In genomic region chr12:103626498-103626897, GRCh38 we compare ENCODE assay signal across 8 cellular contexts. TPM values are rescaled to one million over a fixed set of nuclear protein-coding genes. Genes with fewer than 3 reads are reported as not detected.
DNase-seq lines count a peak whose midpoint lies in the region; FAIRE-seq and TF ChIP-seq lines count a peak whose summit lies in the region.

No MANE protein-coding gene starts in this region.

- no peak overlapping the region for H3K27ac Mint-ChIP-seq in activated T-helper 2 cell treated with anti-CD3 and anti-CD28 coated beads, Interferon-gamma antibody, Interleukin-2, Interleukin-4, amounts not matched to agents 10 μg/mL and 5 μg/mL and 100 μg/mL, durations not matched to agents 14 hours and 24 hours and 36 hours

- H3K9me3 Mint-ChIP-seq in activated T-helper 2 cell treated with anti-CD3 and anti-CD28 coated beads, Interferon-gamma antibody, Interleukin-2, Interleukin-4, amounts not matched to agents 10 μg/mL and 5 μg/mL and 100 μg/mL, durations not matched to agents 14 hours and 24 hours and 36 hours: no peaks in the 10 kb centered on the region

- H3K36me3 ChIP-seq in cardiac muscle cell: no peaks in the 10 kb centered on the region
- no peaks in the 10 kb centered on the region for H3K36me3 ChIP-seq in small intestine (ENCODE audit: control insufficient read depth in 2 of 2, insufficient read depth in 2 of 2, low read length in 2 of 2)

- peaks cover 7% of the 10 kb centered on the region for H3K4me1 ChIP-seq in cardiac muscle cell (ENCODE audit: low read depth)
- no peaks in the 10 kb centered on the region for H3K4me1 ChIP-seq in small intestine (ENCODE audit: control insufficient read depth in 2 of 2, insufficient read depth in 1 of 2, low read depth in 1 of 2, low read length in 1 of 2)

- no peaks in the 10 kb centered on the region for H3K27me3 Mint-ChIP-seq in activated T-helper 2 cell treated with anti-CD3 and anti-CD28 coated beads, Interferon-gamma antibody, Interleukin-2, Interleukin-4, amounts not matched to agents 10 μg/mL and 5 μg/mL and 100 μg/mL, durations not matched to agents 14 hours and 24 hours and 36 hours (ENCODE audit: low read depth)

- H3K4me3 ChIP-seq in cardiac muscle cell (no peak overlapping the region), small intestine (ENCODE audit: low read depth in 1 of 2, low read length in 2 of 2) (no peak overlapping the region)

- intact Hi-C loops in activated T-helper 2 cell treated with anti-CD3 and anti-CD28 coated beads, Interferon-gamma antibody, Interleukin-2, Interleukin-4, amounts not matched to agents 10 μg/mL and 5 μg/mL and 100 μg/mL, durations not matched to agents 14 hours and 24 hours and 36 hours (cut with micrococcal nuclease): no loop called here

- no peaks in the 10 kb centered on the region for H3K4me1 Mint-ChIP-seq in activated T-helper 2 cell treated with anti-CD3 and anti-CD28 coated beads, Interferon-gamma antibody, Interleukin-2, Interleukin-4, amounts not matched to agents 10 μg/mL and 5 μg/mL and 100 μg/mL, durations not matched to agents 14 hours and 24 hours and 36 hours (ENCODE audit: low read depth)

- H3K36me3 Mint-ChIP-seq in activated T-helper 2 cell treated with anti-CD3 and anti-CD28 coated beads, Interferon-gamma antibody, Interleukin-2, Interleukin-4, amounts not matched to agents 10 μg/mL and 5 μg/mL and 100 μg/mL, durations not matched to agents 14 hours and 24 hours and 36 hours (ENCODE audit: low read depth): no peaks in the 10 kb centered on the region

- H3K9me3 ChIP-seq in cardiac muscle cell (ENCODE audit: low read depth) (no peaks in the 10 kb centered on the region), small intestine (ENCODE audit: control insufficient read depth, low read depth) (no peaks in the 10 kb centered on the region)

- H3K4me3 Mint-ChIP-seq in activated T-helper 2 cell treated with anti-CD3 and anti-CD28 coated beads, Interferon-gamma antibody, Interleukin-2, Interleukin-4, amounts not matched to agents 10 μg/mL and 5 μg/mL and 100 μg/mL, durations not matched to agents 14 hours and 24 hours and 36 hours (ENCODE audit: low read depth): no peak overlapping the region

- TF ChIP-seq POLR2A in H54 (IDR thresholded peaks at IDR 0.05; ENCODE audit: low read depth, low read length): no peak

- 14 to 79% (median 30%) methylated on average over 4 of the region's 4 CpGs for WGBS in small intestine, 3 donors

- H3K27me3 ChIP-seq in cardiac muscle cell (no peaks in the 10 kb centered on the region), small intestine (ENCODE audit: control insufficient read depth in 2 of 2, insufficient read depth in 2 of 2, low read length in 2 of 2) (no peaks in the 10 kb centered on the region)

- peak; percentile 30 for FAIRE-seq in H54 (lab: Jason Lieb, UNC)
- FAIRE-seq in small intestine (lab: Jason Lieb, UNC): no peak

- TF ChIP-seq CTCF in cardiac muscle cell (IDR thresholded peaks at IDR 0.05; ENCODE audit: low read depth, low read length): no peak

- DNase-seq in H54 (ENCODE audit: insufficient read length, low spot score) (peak; percentile 19), RKO (ENCODE audit: low spot score) (peak; percentile 67), cardiac muscle cell (ENCODE audit: low read depth in 1 of 2, low spot score in 1 of 2) (peak; percentile 44 to 47), small intestine (peak; percentile 84), epidermal melanocyte (ENCODE audit: insufficient read length, low spot score) (no peak)
- DNase-seq in activated T-cell treated with anti-CD3 and anti-CD28 coated beads, Interleukin-2, amount 50 U/mL, for 1 hour: no peak
- no peak for DNase-seq in activated T-helper 2 cell treated with anti-CD3 and anti-CD28 coated beads, Interferon-gamma antibody, Interleukin-2, Interleukin-4, amounts not matched to agents 10 μg/mL and 5 μg/mL and 100 μg/mL, durations not matched to agents 14 hours and 24 hours and 36 hours (ENCODE audit: low spot score)
- no peak for DNase-seq in activated T-cell treated with anti-CD3 and anti-CD28 coated beads, Interleukin-2, amount 50 U/mL, for 48 hours

- H3K27ac ChIP-seq in cardiac muscle cell: no peak overlapping the region
- no peak overlapping the region for H3K27ac ChIP-seq in small intestine (ENCODE audit: low read depth in 1 of 2, low read length in 1 of 2)

RNA-seq across cellular contexts. Expression of gene STAB2, which starts 39.4 kb away (rescaled TPM):
- total RNA-seq in cardiac muscle cell: under 0.01 and 0.03 TPM in 2 replicates
- not detected in 2 replicates for polyA plus RNA-seq in cardiac muscle cell
- under 1 TPM in 1 of 3 donors, not detected in 2; 0.06 TPM for polyA plus RNA-seq in small intestine
- total RNA-seq in activated T-helper 2 cell treated with anti-CD3 and anti-CD28 coated beads, Interferon-gamma antibody, Interleukin-2, Interleukin-4, amounts not matched to agents 10 μg/mL and 5 μg/mL and 100 μg/mL, durations not matched to agents 14 hours and 24 hours and 36 hours: not detected in 2 replicates

Comparison
In these comparisons a context has a peak if more than half of its experiments do, and no peak if none do; other contexts are left out.
1. DNase-seq: peak in H54 (single experiment), RKO (single experiment), cardiac muscle cell (2 of 2) and small intestine (single experiment); none in activated T-cell treated with anti-CD3 and anti-CD28 coated beads, Interleukin-2, amount 50 U/mL, for 1 hour (single experiment), activated T-helper 2 cell treated with anti-CD3 and anti-CD28 coated beads, Interferon-gamma antibody, Interleukin-2, Interleukin-4, amounts not matched to agents 10 μg/mL and 5 μg/mL and 100 μg/mL, durations not matched to agents 14 hours and 24 hours and 36 hours (single experiment), activated T-cell treated with anti-CD3 and anti-CD28 coated beads, Interleukin-2, amount 50 U/mL, for 48 hours (0 of 2) and epidermal melanocyte (single experiment).